ENCODE assay signal across 18 cellular contexts in the genomic region with DNA sequence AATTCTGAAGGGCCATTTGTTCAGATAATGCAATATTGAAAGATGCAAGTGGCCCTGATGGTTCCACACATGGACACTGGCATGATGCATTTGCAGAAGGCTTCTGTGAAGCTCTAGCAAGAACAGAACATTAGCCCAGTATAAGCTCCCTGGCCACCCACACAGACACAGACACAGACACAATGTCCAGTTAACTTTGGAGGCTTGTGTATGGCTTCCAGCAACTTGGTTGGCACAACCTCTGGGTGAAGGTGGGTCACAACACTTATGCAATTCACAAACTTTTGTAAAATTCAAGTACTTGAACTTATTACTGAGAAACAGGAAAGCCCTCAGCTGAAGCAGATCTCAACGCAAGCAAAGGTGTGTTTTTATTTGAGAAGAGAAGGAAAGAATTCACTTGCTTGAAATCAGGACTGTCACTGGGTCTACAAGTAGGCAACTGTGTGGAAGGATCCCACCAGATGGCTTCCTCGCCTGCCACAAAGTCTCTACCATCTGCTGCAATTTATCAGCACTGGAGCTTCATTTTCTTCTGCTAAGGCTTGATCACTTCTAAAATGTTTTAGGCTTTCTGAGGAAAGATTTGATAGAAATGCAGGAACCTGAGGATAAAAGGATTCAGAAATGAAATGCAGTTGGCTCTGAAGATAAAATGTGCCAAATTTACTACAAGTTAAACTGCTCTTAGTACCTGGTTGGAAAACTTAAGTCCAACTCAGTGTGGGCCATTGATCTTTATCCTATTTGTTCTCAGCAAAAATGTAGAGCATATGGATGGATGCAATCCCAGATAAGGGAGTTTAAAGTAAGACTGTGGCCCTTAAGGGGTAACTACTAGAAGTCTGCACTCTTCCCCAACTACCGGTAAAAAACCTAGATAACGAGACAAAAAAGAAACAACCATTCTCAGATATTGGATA.
DNase-seq lines count a peak whose midpoint lies in the region; TF ChIP-seq lines count a peak whose summit lies in the region.
"Had no signal": no experiment of that assay in that cellular context is flagged by ENCODE, and none has a peak within 500 bp of the region (broad histone marks: within the 10 kb centered on the region; RNA-seq: fewer than 3 reads in every experiment).

No MANE protein-coding gene starts in this region.

- TF ChIP-seq CTCF in liver (IDR thresholded peaks at IDR 0.05; ENCODE audit: low read depth, low read length, missing input control), result no peak
- TF ChIP-seq CTCF in uterus (IDR thresholded peaks at IDR 0.05), result no peak

- no peak overlapping the region for H3K4me3 Mint-ChIP-seq in activated naive CD8-positive, alpha-beta T cell treated with anti-CD3 and anti-CD28 coated beads for 36 hours
- H3K4me3 Mint-ChIP-seq: H9 had no signal

- no peak overlapping the region for H3K27ac Mint-ChIP-seq in activated naive CD8-positive, alpha-beta T cell treated with anti-CD3 and anti-CD28 coated beads for 36 hours
- H3K27ac Mint-ChIP-seq: H9 had no signal

- H3K4me3 ChIP-seq in liver (ENCODE audit: low read depth in 1 of 3, low read length in 3 of 3) (no peak overlapping the region), uterus (no peak overlapping the region)

- H3K9me3 ChIP-seq in liver (ENCODE audit: control insufficient read depth in 4 of 4, low read length in 3 of 4) (peaks cover 0 to 3% (median 0%) of the 10 kb centered on the region in 4 donors), uterus (no peaks in the 10 kb centered on the region)

- H3K9me3 Mint-ChIP-seq in activated naive CD8-positive, alpha-beta T cell treated with anti-CD3 and anti-CD28 coated beads for 36 hours, result no peaks in the 10 kb centered on the region

- no peaks in the 10 kb centered on the region for H3K36me3 Mint-ChIP-seq in activated naive CD8-positive, alpha-beta T cell treated with anti-CD3 and anti-CD28 coated beads for 36 hours

- peaks cover 5% of the 10 kb centered on the region for H3K4me1 Mint-ChIP-seq in activated naive CD8-positive, alpha-beta T cell treated with anti-CD3 and anti-CD28 coated beads for 36 hours
- H3K4me1 Mint-ChIP-seq: H9 had no signal

- H3K4me1 ChIP-seq in liver (ENCODE audit: control insufficient read depth in 4 of 4, insufficient read depth in 4 of 4, low read length in 3 of 4) (peaks cover 0 to 17% (median 12%) of the 10 kb centered on the region in 4 donors), uterus (no peaks in the 10 kb centered on the region)

- H3K36me3 ChIP-seq in liver (ENCODE audit: control insufficient read depth in 4 of 4, insufficient read depth in 3 of 4, low read depth in 1 of 4, low read length in 3 of 4) (no peaks in the 10 kb centered on the region), uterus (no peaks in the 10 kb centered on the region)

- 75% methylated on average over 4 of the region's 4 CpGs for WGBS in liver

- peak; percentile 68 for DNase-seq in NCI-H1694 (lab: John Stamatoyannopoulos, UW)
- DNase-seq in NCI-H82 treated with DMSO at 0.1 percent for 48 hours (lab: John Stamatoyannopoulos, UW; ENCODE audit: unreplicated experiment), result peak; percentile 79
- no peak for DNase-seq in uterus
- no peak for DNase-seq in activated naive CD8-positive, alpha-beta T cell treated with anti-CD3 and anti-CD28 coated beads for 36 hours
- no peak for DNase-seq in RKO (ENCODE audit: low spot score)
- DNase-seq in NCI-H526 (lab: John Stamatoyannopoulos, UW), result no peak
- DNase-seq: C1 segment of cervical spinal cord, GDM1, H9, MM.1S, NCI-H1092, NCI-H146, NCI-H2081 treated with DMSO at 0.1 percent for 48 hours, NCI-H2227 treated with DMSO at 0.1 percent for 48 hours, NCI-H526 treated with DMSO at 0.1 percent for 48 hours, Right ventricle myocardium superior, SW 1271 had no signal

- intact Hi-C loops in uterus (cut with DNase I; ENCODE audit: low total_unique reads), result no loop called here

- H3K27me3 ChIP-seq in liver (ENCODE audit: control insufficient read depth in 4 of 4, insufficient read depth in 4 of 4, low read length in 3 of 4) (no peaks in the 10 kb centered on the region), uterus (no peaks in the 10 kb centered on the region)

- H3K27ac ChIP-seq in liver (ENCODE audit: low read depth in 1 of 2, low read length in 2 of 2), result peak overlapping the region; percentile 1 to 28
- H3K27ac ChIP-seq in uterus, result no peak overlapping the region

- TF ChIP-seq RAD21 in liver (IDR thresholded peaks at IDR 0.05), result no peak

- H3K9ac ChIP-seq in liver (ENCODE audit: low read depth in 1 of 2, low read length in 2 of 2), result no peak overlapping the region

- no peak for TF ChIP-seq POLR2A in uterus (IDR thresholded peaks at IDR 0.05)

- no peaks in the 10 kb centered on the region for H3K27me3 Mint-ChIP-seq in activated naive CD8-positive, alpha-beta T cell treated with anti-CD3 and anti-CD28 coated beads for 36 hours

TF ChIP-seq in liver, 16 proteins besides CTCF, POLR2A, EP300 and RAD21:
- TF ChIP-seq EGR1 (IDR thresholded peaks at IDR 0.05; ENCODE audit: low read depth in 2 of 2) (no peak), HNF4A (conservative IDR thresholded peaks at IDR 0.05) (peak; percentile 63 to 67)

Comparison
In these comparisons a context has a peak if more than half of its experiments do, and no peak if none do; other contexts are left out.
1. DNase-seq: peak in NCI-H1694 (single experiment) and NCI-H82 treated with DMSO at 0.1 percent for 48 hours (single experiment); none in uterus (0 of 2), activated naive CD8-positive, alpha-beta T cell treated with anti-CD3 and anti-CD28 coated beads for 36 hours (single experiment), RKO (single experiment) and NCI-H526 (0 of 2).
2. H3K27ac ChIP-seq: peak in liver (2 of 2); none in uterus (0 of 2).